18 cellular contexts compared by ENCODE assay signal in the genomic region with DNA sequence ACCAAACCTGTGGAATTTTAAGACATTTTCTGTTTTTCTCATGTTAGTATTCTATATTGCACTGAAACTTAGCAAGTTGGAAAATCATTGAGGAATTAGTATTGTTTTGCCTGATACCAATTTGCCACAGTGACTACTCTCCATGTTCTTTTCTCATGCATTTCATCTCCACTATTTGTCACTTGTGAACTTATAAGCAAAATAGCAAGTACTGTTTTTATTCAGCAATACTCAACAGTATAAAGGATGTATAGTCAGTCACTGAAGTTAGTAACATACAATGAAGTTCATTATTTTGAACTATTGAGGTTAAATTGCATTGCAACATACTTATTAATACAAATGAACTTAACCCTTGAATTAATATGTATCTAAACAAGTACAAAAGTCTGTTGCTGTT. TPM values are rescaled to one million over a fixed set of nuclear protein-coding genes. Genes with fewer than 3 reads are reported as not detected.
A peak's percentile ranks its signal among the peaks of the same experiment; 100 is the strongest.
DNase-seq lines count a peak whose midpoint lies in the region; ATAC-seq, FAIRE-seq and TF ChIP-seq lines count a peak whose summit lies in the region.
"Had no signal": no experiment of that assay in that cellular context is flagged by ENCODE, and none has a peak within 500 bp of the region (broad histone marks: within the 10 kb centered on the region; RNA-seq: fewer than 3 reads in every experiment).

No MANE protein-coding gene starts in this region.

- POLR2A ChIA-PET in A549 (lab: Yijun Ruan, JAX): no interaction called here

- H3K27ac ChIP-seq in A549 (no peak overlapping the region), kidney (ENCODE audit: low read depth in 2 of 2, low read length in 2 of 2) (no peak overlapping the region)
- H3K27ac ChIP-seq: GM23248 had no signal

- 0 out of 3 replicates have a peak, but pooled peaks cover 3% of the 10 kb centered on the region for H3K4me1 ChIP-seq in A549
- H3K4me1 ChIP-seq in kidney (ENCODE audit: control insufficient read depth in 1 of 2, insufficient read depth in 1 of 2, low read depth in 1 of 2, low read length in 2 of 2): no peaks in the 10 kb centered on the region

- peaks cover 62% of the 10 kb centered on the region for H3K36me3 Mint-ChIP-seq in activated T-helper 17 cell treated with anti-CD3 and anti-CD28 coated beads, Interleukin-2, amount 50 U/mL, for 72 hours (ENCODE audit: low read depth)
- peaks cover 47% of the 10 kb centered on the region for H3K36me3 Mint-ChIP-seq in stimulated activated effector memory CD8-positive, alpha-beta T cell treated with anti-CD3 and anti-CD28 coated beads, Interleukin-12 subunit alpha, Interleukin-12 subunit beta, amount 100 ng/mL, for 72 hours

- TF ChIP-seq RAD21 in A549 (conservative IDR thresholded peaks at IDR 0.05 in 1 of 2, IDR thresholded peaks at IDR 0.05 in 1 of 2): no peak

- no peaks in the 10 kb centered on the region for H3K9me3 Mint-ChIP-seq in activated T-helper 17 cell treated with anti-CD3 and anti-CD28 coated beads, Interleukin-2, amount 50 U/mL, for 72 hours
- H3K9me3 Mint-ChIP-seq in stimulated activated effector memory CD8-positive, alpha-beta T cell treated with anti-CD3 and anti-CD28 coated beads, Interleukin-12 subunit alpha, Interleukin-12 subunit beta, amount 100 ng/mL, for 72 hours: no peaks in the 10 kb centered on the region
- H3K9me3 Mint-ChIP-seq: CD4-positive, alpha-beta memory T cell; H9 had no signal

- H3K9me3 ChIP-seq in A549: no peaks in the 10 kb centered on the region
- H3K9me3 ChIP-seq in kidney (ENCODE audit: control insufficient read depth in 1 of 2, low read length in 2 of 2): no peaks in the 10 kb centered on the region

- no peak overlapping the region for H3K27ac Mint-ChIP-seq in activated T-helper 17 cell treated with anti-CD3 and anti-CD28 coated beads, Interleukin-2, amount 50 U/mL, for 72 hours
- H3K27ac Mint-ChIP-seq in stimulated activated effector memory CD8-positive, alpha-beta T cell treated with anti-CD3 and anti-CD28 coated beads, Interleukin-12 subunit alpha, Interleukin-12 subunit beta, amount 100 ng/mL, for 72 hours: no peak overlapping the region
- H3K27ac Mint-ChIP-seq: CD4-positive, alpha-beta memory T cell; H9 had no signal

- CTCF ChIA-PET in A549 (lab: Yijun Ruan, JAX): interaction anchor here (1.2 to 2.3 kb wide), 2 partner anchors 9 to 25 kb away, joined by 4 to 5 read pairs; no protein-coding TSS in a partner anchor

- DNase-seq in A549 (ENCODE audit: low read depth in 1 of 2, low spot score in 1 of 2): no peak
- DNase-seq in stimulated activated effector memory CD8-positive, alpha-beta T cell treated with anti-CD3 and anti-CD28 coated beads, Interleukin-12 subunit alpha, Interleukin-12 subunit beta, amount 100 ng/mL, for 72 hours (ENCODE audit: low spot score in 2 of 2): no peak
- no peak for DNase-seq in kidney
- DNase-seq in GOT3 (lab: John Stamatoyannopoulos, UW): no peak
- DNase-seq: 8988T; C1 segment of cervical spinal cord; Calu3; CD4-positive, alpha-beta memory T cell; COR-L47; DMS153; DND-41; GM23248; H9 had no signal

- H3K4me3 Mint-ChIP-seq in activated T-helper 17 cell treated with anti-CD3 and anti-CD28 coated beads, Interleukin-2, amount 50 U/mL, for 72 hours: no peak overlapping the region
- no peak overlapping the region for H3K4me3 Mint-ChIP-seq in stimulated activated effector memory CD8-positive, alpha-beta T cell treated with anti-CD3 and anti-CD28 coated beads, Interleukin-12 subunit alpha, Interleukin-12 subunit beta, amount 100 ng/mL, for 72 hours
- H3K4me3 Mint-ChIP-seq: CD4-positive, alpha-beta memory T cell; H9 had no signal

- TF ChIP-seq EP300 in A549 (IDR thresholded peaks at IDR 0.05): no peak

- no peak overlapping the region for H3K4me3 ChIP-seq in A549
- H3K4me3 ChIP-seq in kidney (ENCODE audit: low read length in 2 of 2): no peak overlapping the region
- H3K4me3 ChIP-seq: GM23248 had no signal

- no peak for TF ChIP-seq POLR2A in A549 (IDR thresholded peaks at IDR 0.05; ENCODE audit: low read length)

- TF ChIP-seq CTCF in A549 (IDR thresholded peaks at IDR 0.05) (no peak), kidney (IDR thresholded peaks at IDR 0.05; ENCODE audit: borderline replicate concordance, extremely low read depth, insufficient read depth) (no peak)

- H3K9ac ChIP-seq in kidney (ENCODE audit: low read length in 2 of 2): no peak overlapping the region
- H3K9ac ChIP-seq: GM23248 had no signal

- no peak overlapping the region for H3K4me2 ChIP-seq in A549

- peaks cover 2 to 4% of the 10 kb centered on the region in 2 donors for H3K36me3 ChIP-seq in kidney (ENCODE audit: control insufficient read depth in 1 of 2, insufficient read depth in 2 of 2, low read length in 2 of 2)

- ATAC-seq in A549: no peak
- peak; percentile 37 for ATAC-seq in activated T-helper 17 cell treated with anti-CD3 and anti-CD28 coated beads, Interleukin-2, amount 50 U/mL, for 72 hours (replicated peaks)
- peak; percentile 67 for ATAC-seq in stimulated activated effector memory CD8-positive, alpha-beta T cell treated with anti-CD3 and anti-CD28 coated beads, Interleukin-12 subunit alpha, Interleukin-12 subunit beta, amount 100 ng/mL, for 72 hours
- ATAC-seq in GM19328 (IDR thresholded peaks at IDR 0.05; ENCODE audit: unreplicated experiment): no peak
- ATAC-seq: HCT116 had no signal

- no peaks in the 10 kb centered on the region for H3K4me1 Mint-ChIP-seq in activated T-helper 17 cell treated with anti-CD3 and anti-CD28 coated beads, Interleukin-2, amount 50 U/mL, for 72 hours
- H3K4me1 Mint-ChIP-seq in stimulated activated effector memory CD8-positive, alpha-beta T cell treated with anti-CD3 and anti-CD28 coated beads, Interleukin-12 subunit alpha, Interleukin-12 subunit beta, amount 100 ng/mL, for 72 hours: peaks cover 1% of the 10 kb centered on the region

- intact Hi-C loops in kidney (cut with DNase I): no loop called here

- no peaks in the 10 kb centered on the region for H3K27me3 Mint-ChIP-seq in activated T-helper 17 cell treated with anti-CD3 and anti-CD28 coated beads, Interleukin-2, amount 50 U/mL, for 72 hours
- H3K27me3 Mint-ChIP-seq: CD4-positive, alpha-beta memory T cell had no signal

- peak; percentile 80 for FAIRE-seq in A549 (lab: Jason Lieb, UNC)
- FAIRE-seq in kidney (lab: Jason Lieb, UNC): no peak
- FAIRE-seq: G401.6, GM12892 had no signal

TF ChIP-seq in A549, 52 proteins besides CTCF, POLR2A, EP300 and RAD21 (continues in another document):
- TF ChIP-seq FOXS1 (CRISPR knock-in tag; IDR thresholded peaks at IDR 0.05) (no peak), CBX8 (IDR thresholded peaks at IDR 0.05) (no peak), NFE2L2 (conservative IDR thresholded peaks at IDR 0.05; ENCODE audit: low read length) (no peak), REST (IDR thresholded peaks at IDR 0.05) (no peak)

RNA-seq across cellular contexts. Expression of gene VPS35L, which starts 5.8 kb away (rescaled TPM):
- 47.7 and 59.0 TPM in 2 replicates for polyA plus RNA-seq in A549 (2011; rRNA removed)
- polyA plus RNA-seq in A549 (2012; cell fraction: cytosol; rRNA removed): 23.0 and 25.6 TPM in 2 replicates
- 27.7 and 28.6 TPM in 2 replicates for polyA plus RNA-seq in A549 (2012; cell fraction: nucleus; rRNA removed)
- polyA plus RNA-seq in A549 (2017; fragmentation: RNase III; extraction: RNeasy Plus Mini Kit Qiagen cat#74134 plus additional on column Dnase treatment): 35.0 to 38.4 TPM (median 37.6 TPM) in 3 replicates
- polyA minus RNA-seq in A549 (2011; rRNA and poly(A)+ RNA removed): 76.2 and 88.5 TPM in 2 replicates
- 10 to 100 TPM; 38.2 to 40.8 TPM for total RNA-seq in activated T-helper 17 cell treated with anti-CD3 and anti-CD28 coated beads, Interleukin-2, amount 50 U/mL, for 72 hours
- total RNA-seq in kidney: 63.5 TPM
- 42.4 TPM for polyA plus RNA-seq in kidney (ENCODE audit: insufficient read depth, low read depth, low replicate concordance)

RNA-seq across cellular contexts. Expression of gene CCP110, which starts 25.9 kb away (rescaled TPM):
- polyA plus RNA-seq in A549 (2011; rRNA removed): 14.0 and 15.3 TPM in 2 replicates
- 4.0 and 4.4 TPM in 2 replicates for polyA plus RNA-seq in A549 (2012; cell fraction: cytosol; rRNA removed)
- 2.4 and 3.0 TPM in 2 replicates for polyA plus RNA-seq in A549 (2012; cell fraction: nucleus; rRNA removed)
- polyA plus RNA-seq in A549 (2017; fragmentation: RNase III; extraction: RNeasy Plus Mini Kit Qiagen cat#74134 plus additional on column Dnase treatment): 11.3 to 12.1 TPM (median 11.6 TPM) in 3 replicates
- polyA minus RNA-seq in A549 (2011; rRNA and poly(A)+ RNA removed): 4.6 and 6.5 TPM in 2 replicates
- 10 to 100 TPM; 28.1 to 46.5 TPM for total RNA-seq in activated T-helper 17 cell treated with anti-CD3 and anti-CD28 coated beads, Interleukin-2, amount 50 U/mL, for 72 hours
- 14.5 TPM for total RNA-seq in kidney
- 3.5 TPM for polyA plus RNA-seq in kidney (ENCODE audit: insufficient read depth, low read depth, low replicate concordance)

RNA-seq across cellular contexts. Expression of gene GDE1, which starts 27.8 kb away (rescaled TPM):
- polyA plus RNA-seq in A549 (2011; rRNA removed) (81.6 and 85.2 TPM in 2 replicates), A549 (2017; fragmentation: RNase III; extraction: RNeasy Plus Mini Kit Qiagen cat#74134 plus additional on column Dnase treatment) (54.9 to 59.7 TPM (median 55.6 TPM) in 3 replicates), kidney (ENCODE audit: insufficient read depth, low read depth, low replicate concordance) (54.7 TPM)
- 31.0 and 36.8 TPM in 2 replicates for polyA plus RNA-seq in A549 (2012; cell fraction: cytosol; rRNA removed)
- 14.0 and 16.2 TPM in 2 replicates for polyA plus RNA-seq in A549 (2012; cell fraction: nucleus; rRNA removed)
- 28.2 and 28.3 TPM in 2 replicates for polyA minus RNA-seq in A549 (2011; rRNA and poly(A)+ RNA removed)
- total RNA-seq in activated T-helper 17 cell treated with anti-CD3 and anti-CD28 coated beads, Interleukin-2, amount 50 U/mL, for 72 hours: 10 to 100 TPM; 24.2 to 36.9 TPM
- 48.2 TPM for total RNA-seq in kidney

Comparison
In these comparisons a context has a peak if more than half of its experiments do, and no peak if none do; other contexts are left out.
1. ATAC-seq: peak in activated T-helper 17 cell treated with anti-CD3 and anti-CD28 coated beads, Interleukin-2, amount 50 U/mL, for 72 hours (single experiment) and stimulated activated effector memory CD8-positive, alpha-beta T cell treated with anti-CD3 and anti-CD28 coated beads, Interleukin-12 subunit alpha, Interleukin-12 subunit beta, amount 100 ng/mL, for 72 hours (single experiment); none in A549 (0 of 2) and GM19328 (single experiment).